In the genomic region with DNA sequence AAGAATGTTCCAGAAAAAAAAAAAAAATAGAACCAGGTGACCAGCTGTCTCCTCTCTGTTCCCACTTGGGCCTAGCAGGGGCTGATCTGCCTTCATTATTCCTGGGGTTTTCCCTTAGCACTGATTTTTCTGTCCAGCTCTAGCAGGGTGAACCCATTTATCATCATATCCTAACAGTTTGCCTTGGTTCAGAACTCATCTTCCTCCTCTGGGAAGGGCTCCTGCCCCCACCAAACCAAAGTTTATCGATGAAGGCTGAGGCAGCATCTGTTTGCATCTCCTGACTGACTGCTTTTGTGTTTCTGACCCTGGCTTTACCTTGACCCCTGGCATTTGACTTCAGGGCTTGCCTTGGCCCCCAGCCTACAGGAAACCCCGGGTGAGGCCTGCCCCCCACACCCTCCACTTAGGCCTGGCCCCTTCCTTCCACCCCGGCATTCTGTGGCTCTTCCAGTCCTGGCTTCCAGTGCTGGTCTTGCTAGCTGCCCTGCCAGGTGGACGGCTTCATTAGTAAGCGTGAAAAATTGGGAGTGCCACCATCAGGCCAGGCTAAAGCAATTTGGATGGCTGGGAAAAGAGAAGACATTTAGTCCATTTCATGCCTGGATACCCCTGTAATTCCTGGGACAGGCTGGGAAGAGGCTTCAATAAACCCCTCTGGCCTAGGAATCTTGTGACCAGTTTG, we compare ENCODE assay signal across 1 cellular context.
A peak's percentile ranks its signal among the peaks of the same experiment; 100 is the strongest.
TF ChIP-seq lines count a peak whose summit lies in the region.

No MANE protein-coding gene starts in this region.

TF ChIP-seq in HepG2, 621 proteins besides CTCF, POLR2A, EP300 and RAD21 (continued from another document and continues in another):
- TF ChIP-seq ZNF207 (IDR thresholded peaks at IDR 0.05; ENCODE audit: borderline replicate concordance) (no peak), ARNT2 (CRISPR knock-in tag; IDR thresholded peaks at IDR 0.05; ENCODE audit: low read depth) (peak; percentile 37; the same call in 1 of the 2 replicates), ZFP36L1 (CRISPR knock-in tag; IDR thresholded peaks at IDR 0.05) (peak; percentile 52; the same call in 1 of the 2 replicates), REL (CRISPR knock-in tag; conservative IDR thresholded peaks at IDR 0.05) (no peak), FOXA3 (CRISPR knock-in tag; IDR thresholded peaks at IDR 0.05) (peak; percentile 82), ZNF660 (CRISPR knock-in tag; IDR thresholded peaks at IDR 0.05; ENCODE audit: borderline replicate concordance, low read depth) (no peak), KDM3A (CRISPR knock-in tag; IDR thresholded peaks at IDR 0.05; ENCODE audit: low read depth) (no peak; the same call in 1 of the 2 replicates), GTF3A (CRISPR knock-in tag; conservative IDR thresholded peaks at IDR 0.05) (no peak), CBX1 (IDR thresholded peaks at IDR 0.05; ENCODE audit: low read depth) (peak; percentile 67), DPF2 (CRISPR knock-in tag; IDR thresholded peaks at IDR 0.05; ENCODE audit: borderline replicate concordance, low read depth) (peak; percentile 77), KDM4B (CRISPR knock-in tag; IDR thresholded peaks at IDR 0.05) (peak; percentile 86; the same call in 1 of the 2 replicates), ZFYVE20 (CRISPR knock-in tag; IDR thresholded peaks at IDR 0.05; ENCODE audit: borderline replicate concordance, low read depth) (no peak), THAP11 (CRISPR knock-in tag; IDR thresholded peaks at IDR 0.05) (peak; percentile 64; the same call in 1 of the 2 replicates), ZNF674 (CRISPR knock-in tag; IDR thresholded peaks at IDR 0.05; ENCODE audit: low read depth) (no peak), MBD4 (IDR thresholded peaks at IDR 0.05; ENCODE audit: borderline replicate concordance, low read length) (0 out of 2 replicates have a peak, but pooled peaks have one; percentile 56), KLF12 (CRISPR knock-in tag; IDR thresholded peaks at IDR 0.05; ENCODE audit: borderline replicate concordance) (no peak), ZNF329 (CRISPR knock-in tag; IDR thresholded peaks at IDR 0.05; ENCODE audit: low read depth) (peak; percentile 31; the same call in 1 of the 2 replicates), U2AF2 (IDR thresholded peaks at IDR 0.05; ENCODE audit: low read depth, low read length) (no peak), ZBTB20 (CRISPR knock-in tag; IDR thresholded peaks at IDR 0.05; ENCODE audit: borderline replicate concordance, low read depth) (no peak), ISX (CRISPR knock-in tag; conservative IDR thresholded peaks at IDR 0.05) (no peak), ZNF335 (CRISPR knock-in tag; IDR thresholded peaks at IDR 0.05) (0 out of 2 replicates have a peak, but pooled peaks have one; percentile 14), SMARCC2 (IDR thresholded peaks at IDR 0.05) (no peak), RAD51 (IDR thresholded peaks at IDR 0.05; ENCODE audit: borderline replicate concordance) (no peak), NFIB (CRISPR knock-in tag; IDR thresholded peaks at IDR 0.05; ENCODE audit: borderline replicate concordance) (no peak), ZNF101 (CRISPR knock-in tag; IDR thresholded peaks at IDR 0.05; ENCODE audit: borderline replicate concordance, low read depth) (0 out of 2 replicates have a peak, but pooled peaks have one; percentile 56), RFX1 (IDR thresholded peaks at IDR 0.05) (no peak), CCAR2 (optimal IDR thresholded peaks at IDR 0.05; ENCODE audit: low read depth, low read length) (peak; percentile 54), ZNF629 (CRISPR knock-in tag; conservative IDR thresholded peaks at IDR 0.05) (peak; percentile 82), HNRNPK (IDR thresholded peaks at IDR 0.05; ENCODE audit: low read depth, low read length, poor library complexity, severe bottlenecking) (no peak), ETV6 (CRISPR knock-in tag; conservative IDR thresholded peaks at IDR 0.05) (0 out of 2 replicates have a peak, but pooled peaks have one; percentile 27), SIX4 (CRISPR knock-in tag; IDR thresholded peaks at IDR 0.05) (peak; percentile 75), ZSCAN29 (CRISPR knock-in tag; conservative IDR thresholded peaks at IDR 0.05) (peak; percentile 88; the same call in 1 of the 2 replicates), SATB2 (CRISPR knock-in tag; IDR thresholded peaks at IDR 0.05) (peak; percentile 27; the same call in 1 of the 2 replicates), ZNF75D (CRISPR knock-in tag; IDR thresholded peaks at IDR 0.05; ENCODE audit: borderline replicate concordance) (0 out of 2 replicates have a peak, but pooled peaks have one; percentile 44), ZNF547 (CRISPR knock-in tag; IDR thresholded peaks at IDR 0.05) (peak; percentile 87; the same call in 1 of the 2 replicates), SMARCE1 (IDR thresholded peaks at IDR 0.05; ENCODE audit: borderline replicate concordance) (no peak), ZNF589 (CRISPR knock-in tag; conservative IDR thresholded peaks at IDR 0.05) (peak; percentile 70; the same call in 1 of the 2 replicates), NPAS2 (CRISPR knock-in tag; IDR thresholded peaks at IDR 0.05; ENCODE audit: borderline replicate concordance) (no peak), KLF13 (CRISPR knock-in tag; IDR thresholded peaks at IDR 0.05) (no peak), TAF1 (CRISPR knock-in tag; IDR thresholded peaks at IDR 0.05) (peak; percentile 29; the same call in 1 of the 2 replicates), IRX3 (CRISPR knock-in tag; IDR thresholded peaks at IDR 0.05; ENCODE audit: borderline replicate concordance, low read depth) (no peak), ZNF558 (CRISPR knock-in tag; IDR thresholded peaks at IDR 0.05; ENCODE audit: borderline replicate concordance) (no peak), RNF2 (conservative IDR thresholded peaks at IDR 0.05; ENCODE audit: low read depth) (no peak), ZNF138 (CRISPR knock-in tag; IDR thresholded peaks at IDR 0.05; ENCODE audit: low read depth) (no peak), TEAD2 (CRISPR knock-in tag; IDR thresholded peaks at IDR 0.05) (no peak)
- TF ChIP-seq, protein P1, sequence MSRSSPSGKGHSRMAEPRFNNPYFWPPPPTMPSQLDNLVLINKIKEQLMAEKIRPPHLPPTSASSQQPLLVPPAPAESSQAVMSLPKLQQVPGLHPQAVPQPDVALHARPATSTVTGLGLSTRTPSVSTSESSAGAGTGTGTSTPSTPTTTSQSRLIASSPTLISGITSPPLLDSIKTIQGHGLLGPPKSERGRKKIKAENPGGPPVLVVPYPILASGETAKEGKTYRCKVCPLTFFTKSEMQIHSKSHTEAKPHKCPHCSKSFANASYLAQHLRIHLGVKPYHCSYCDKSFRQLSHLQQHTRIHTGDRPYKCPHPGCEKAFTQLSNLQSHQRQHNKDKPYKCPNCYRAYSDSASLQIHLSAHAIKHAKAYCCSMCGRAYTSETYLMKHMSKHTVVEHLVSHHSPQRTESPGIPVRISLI (CRISPR knock-in tag; IDR thresholded peaks at IDR 0.05; ENCODE audit: borderline replicate concordance), result peak; percentile 73; the same call in 1 of the 2 replicates
- TF ChIP-seq, protein P2, sequence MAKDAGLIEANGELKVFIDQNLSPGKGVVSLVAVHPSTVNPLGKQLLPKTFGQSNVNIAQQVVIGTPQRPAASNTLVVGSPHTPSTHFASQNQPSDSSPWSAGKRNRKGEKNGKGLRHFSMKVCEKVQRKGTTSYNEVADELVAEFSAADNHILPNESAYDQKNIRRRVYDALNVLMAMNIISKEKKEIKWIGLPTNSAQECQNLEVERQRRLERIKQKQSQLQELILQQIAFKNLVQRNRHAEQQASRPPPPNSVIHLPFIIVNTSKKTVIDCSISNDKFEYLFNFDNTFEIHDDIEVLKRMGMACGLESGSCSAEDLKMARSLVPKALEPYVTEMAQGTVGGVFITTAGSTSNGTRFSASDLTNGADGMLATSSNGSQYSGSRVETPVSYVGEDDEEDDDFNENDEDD (CRISPR knock-in tag; IDR thresholded peaks at IDR 0.05; ENCODE audit: borderline replicate concordance), result peak; percentile 62; the same call in 1 of the 2 replicates
- TF ChIP-seq, protein P3, sequence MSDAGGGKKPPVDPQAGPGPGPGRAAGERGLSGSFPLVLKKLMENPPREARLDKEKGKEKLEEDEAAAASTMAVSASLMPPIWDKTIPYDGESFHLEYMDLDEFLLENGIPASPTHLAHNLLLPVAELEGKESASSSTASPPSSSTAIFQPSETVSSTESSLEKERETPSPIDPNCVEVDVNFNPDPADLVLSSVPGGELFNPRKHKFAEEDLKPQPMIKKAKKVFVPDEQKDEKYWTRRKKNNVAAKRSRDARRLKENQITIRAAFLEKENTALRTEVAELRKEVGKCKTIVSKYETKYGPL (CRISPR knock-in tag; IDR thresholded peaks at IDR 0.05), result no peak
- TF ChIP-seq, protein P4, sequence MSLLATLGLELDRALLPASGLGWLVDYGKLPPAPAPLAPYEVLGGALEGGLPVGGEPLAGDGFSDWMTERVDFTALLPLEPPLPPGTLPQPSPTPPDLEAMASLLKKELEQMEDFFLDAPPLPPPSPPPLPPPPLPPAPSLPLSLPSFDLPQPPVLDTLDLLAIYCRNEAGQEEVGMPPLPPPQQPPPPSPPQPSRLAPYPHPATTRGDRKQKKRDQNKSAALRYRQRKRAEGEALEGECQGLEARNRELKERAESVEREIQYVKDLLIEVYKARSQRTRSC (CRISPR knock-in tag; IDR thresholded peaks at IDR 0.05; ENCODE audit: low read depth), result no peak
- TF ChIP-seq, protein P5, sequence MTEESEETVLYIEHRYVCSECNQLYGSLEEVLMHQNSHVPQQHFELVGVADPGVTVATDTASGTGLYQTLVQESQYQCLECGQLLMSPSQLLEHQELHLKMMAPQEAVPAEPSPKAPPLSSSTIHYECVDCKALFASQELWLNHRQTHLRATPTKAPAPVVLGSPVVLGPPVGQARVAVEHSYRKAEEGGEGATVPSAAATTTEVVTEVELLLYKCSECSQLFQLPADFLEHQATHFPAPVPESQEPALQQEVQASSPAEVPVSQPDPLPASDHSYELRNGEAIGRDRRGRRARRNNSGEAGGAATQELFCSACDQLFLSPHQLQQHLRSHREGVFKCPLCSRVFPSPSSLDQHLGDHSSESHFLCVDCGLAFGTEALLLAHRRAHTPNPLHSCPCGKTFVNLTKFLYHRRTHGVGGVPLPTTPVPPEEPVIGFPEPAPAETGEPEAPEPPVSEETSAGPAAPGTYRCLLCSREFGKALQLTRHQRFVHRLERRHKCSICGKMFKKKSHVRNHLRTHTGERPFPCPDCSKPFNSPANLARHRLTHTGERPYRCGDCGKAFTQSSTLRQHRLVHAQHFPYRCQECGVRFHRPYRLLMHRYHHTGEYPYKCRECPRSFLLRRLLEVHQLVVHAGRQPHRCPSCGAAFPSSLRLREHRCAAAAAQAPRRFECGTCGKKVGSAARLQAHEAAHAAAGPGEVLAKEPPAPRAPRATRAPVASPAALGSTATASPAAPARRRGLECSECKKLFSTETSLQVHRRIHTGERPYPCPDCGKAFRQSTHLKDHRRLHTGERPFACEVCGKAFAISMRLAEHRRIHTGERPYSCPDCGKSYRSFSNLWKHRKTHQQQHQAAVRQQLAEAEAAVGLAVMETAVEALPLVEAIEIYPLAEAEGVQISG (CRISPR knock-in tag; IDR thresholded peaks at IDR 0.05), result peak; percentile 88
- TF ChIP-seq, protein P6, sequence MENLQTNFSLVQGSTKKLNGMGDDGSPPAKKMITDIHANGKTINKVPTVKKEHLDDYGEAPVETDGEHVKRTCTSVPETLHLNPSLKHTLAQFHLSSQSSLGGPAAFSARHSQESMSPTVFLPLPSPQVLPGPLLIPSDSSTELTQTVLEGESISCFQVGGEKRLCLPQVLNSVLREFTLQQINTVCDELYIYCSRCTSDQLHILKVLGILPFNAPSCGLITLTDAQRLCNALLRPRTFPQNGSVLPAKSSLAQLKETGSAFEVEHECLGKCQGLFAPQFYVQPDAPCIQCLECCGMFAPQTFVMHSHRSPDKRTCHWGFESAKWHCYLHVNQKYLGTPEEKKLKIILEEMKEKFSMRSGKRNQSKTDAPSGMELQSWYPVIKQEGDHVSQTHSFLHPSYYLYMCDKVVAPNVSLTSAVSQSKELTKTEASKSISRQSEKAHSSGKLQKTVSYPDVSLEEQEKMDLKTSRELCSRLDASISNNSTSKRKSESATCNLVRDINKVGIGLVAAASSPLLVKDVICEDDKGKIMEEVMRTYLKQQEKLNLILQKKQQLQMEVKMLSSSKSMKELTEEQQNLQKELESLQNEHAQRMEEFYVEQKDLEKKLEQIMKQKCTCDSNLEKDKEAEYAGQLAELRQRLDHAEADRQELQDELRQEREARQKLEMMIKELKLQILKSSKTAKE (CRISPR knock-in tag; IDR thresholded peaks at IDR 0.05; ENCODE audit: borderline replicate concordance), result peak; percentile 97
- TF ChIP-seq, protein P7, sequence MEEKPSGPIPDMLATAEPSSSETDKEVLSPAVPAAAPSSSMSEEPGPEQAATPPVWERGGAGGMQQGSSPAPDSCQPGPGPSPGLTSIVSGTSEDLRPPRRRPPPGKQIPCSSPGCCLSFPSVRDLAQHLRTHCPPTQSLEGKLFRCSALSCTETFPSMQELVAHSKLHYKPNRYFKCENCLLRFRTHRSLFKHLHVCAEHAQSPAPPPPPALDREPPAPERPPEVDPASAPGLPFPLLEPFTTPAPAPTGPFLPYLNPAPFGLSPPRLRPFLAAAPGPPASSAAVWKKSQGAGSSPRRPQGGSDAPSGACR (CRISPR knock-in tag; IDR thresholded peaks at IDR 0.05), result peak; percentile 38; the same call in 1 of the 2 replicates
- TF ChIP-seq, protein P8, sequence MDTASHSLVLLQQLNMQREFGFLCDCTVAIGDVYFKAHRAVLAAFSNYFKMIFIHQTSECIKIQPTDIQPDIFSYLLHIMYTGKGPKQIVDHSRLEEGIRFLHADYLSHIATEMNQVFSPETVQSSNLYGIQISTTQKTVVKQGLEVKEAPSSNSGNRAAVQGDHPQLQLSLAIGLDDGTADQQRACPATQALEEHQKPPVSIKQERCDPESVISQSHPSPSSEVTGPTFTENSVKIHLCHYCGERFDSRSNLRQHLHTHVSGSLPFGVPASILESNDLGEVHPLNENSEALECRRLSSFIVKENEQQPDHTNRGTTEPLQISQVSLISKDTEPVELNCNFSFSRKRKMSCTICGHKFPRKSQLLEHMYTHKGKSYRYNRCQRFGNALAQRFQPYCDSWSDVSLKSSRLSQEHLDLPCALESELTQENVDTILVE (CRISPR knock-in tag; IDR thresholded peaks at IDR 0.05), result peak; percentile 60; the same call in 1 of the 2 replicates
- TF ChIP-seq, protein P9, sequence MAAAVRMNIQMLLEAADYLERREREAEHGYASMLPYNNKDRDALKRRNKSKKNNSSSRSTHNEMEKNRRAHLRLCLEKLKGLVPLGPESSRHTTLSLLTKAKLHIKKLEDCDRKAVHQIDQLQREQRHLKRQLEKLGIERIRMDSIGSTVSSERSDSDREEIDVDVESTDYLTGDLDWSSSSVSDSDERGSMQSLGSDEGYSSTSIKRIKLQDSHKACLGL (CRISPR knock-in tag; IDR thresholded peaks at IDR 0.05), result no peak
- TF ChIP-seq, protein P10, sequence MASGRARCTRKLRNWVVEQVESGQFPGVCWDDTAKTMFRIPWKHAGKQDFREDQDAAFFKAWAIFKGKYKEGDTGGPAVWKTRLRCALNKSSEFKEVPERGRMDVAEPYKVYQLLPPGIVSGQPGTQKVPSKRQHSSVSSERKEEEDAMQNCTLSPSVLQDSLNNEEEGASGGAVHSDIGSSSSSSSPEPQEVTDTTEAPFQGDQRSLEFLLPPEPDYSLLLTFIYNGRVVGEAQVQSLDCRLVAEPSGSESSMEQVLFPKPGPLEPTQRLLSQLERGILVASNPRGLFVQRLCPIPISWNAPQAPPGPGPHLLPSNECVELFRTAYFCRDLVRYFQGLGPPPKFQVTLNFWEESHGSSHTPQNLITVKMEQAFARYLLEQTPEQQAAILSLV (CRISPR knock-in tag; IDR thresholded peaks at IDR 0.05; ENCODE audit: borderline replicate concordance), result peak; percentile 84; the same call in 1 of the 2 replicates
